20 cellular contexts compared by ENCODE assay signal in the genomic region with DNA sequence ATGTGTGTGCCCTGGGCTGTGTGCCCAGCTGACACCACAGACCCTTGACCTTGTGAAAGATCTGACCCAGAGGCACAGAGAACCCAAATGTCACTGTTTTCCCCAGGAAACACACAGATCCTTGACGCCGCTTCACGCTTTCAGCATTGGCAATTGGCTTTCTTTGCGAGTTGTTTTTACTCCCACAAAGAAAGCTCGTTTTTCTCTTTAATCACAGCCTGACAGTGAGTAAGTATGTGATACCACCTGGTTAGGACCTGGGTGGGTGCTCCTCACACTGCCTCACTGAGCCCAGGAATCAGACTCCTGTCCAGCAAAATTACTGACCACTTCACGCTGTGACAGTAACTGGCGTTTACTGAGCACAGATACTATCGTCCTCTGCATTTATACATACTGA. TPM values are rescaled to one million over a fixed set of nuclear protein-coding genes. Genes with fewer than 3 reads are reported as not detected.
"Had no signal": no experiment of that assay in that cellular context is flagged by ENCODE, and none has a peak within 500 bp of the region (broad histone marks: within the 10 kb centered on the region; RNA-seq: fewer than 3 reads in every experiment).

No MANE protein-coding gene starts in this region.

- H3K4me3 ChIP-seq: ovary, vagina had no signal

- H3K36me3 ChIP-seq: ovary had no signal

- H3K27me3 ChIP-seq: ovary, vagina had no signal

- ATAC-seq: activated CD8-positive, alpha-beta memory T cell treated with anti-CD3 and anti-CD28 coated beads, Interleukin-2, amount 10 ng/mL, durations not matched to agents 7 days and 5 days; activated T-cell treated with anti-CD3 and anti-CD28 coated beads, Interleukin-2, amount 50 U/mL, for 4 hours; esophagus mucosa; left cardiac atrium; natural killer cell; stimulated activated naive CD8-positive, alpha-beta T cell treated with anti-CD3 and anti-CD28 coated beads, Interleukin-15, amount 100 ng/mL, for 72 hours had no signal

- H3K9me3 ChIP-seq: ovary, vagina had no signal

- DNase-seq: activated CD4-positive, alpha-beta T cell treated with anti-CD3 and anti-CD28 coated beads for 1 hour; activated CD4-positive, alpha-beta T cell treated with anti-CD3 and anti-CD28 coated beads, Interleukin-2, amount 50 U/mL, for 48 hours; activated CD8-positive, alpha-beta memory T cell treated with anti-CD3 and anti-CD28 coated beads, Interleukin-2, amount 10 ng/mL, durations not matched to agents 7 days and 5 days; activated gamma-delta T cell treated with Interleukin-2 at 50 U/mL for 16 hours; activated naive CD8-positive, alpha-beta T cell treated with anti-CD3 and anti-CD28 coated beads for 36 hours; activated T-cell treated with anti-CD3 and anti-CD28 coated beads, Interleukin-2, amount 50 U/mL, for 4 hours; dermis blood vessel endothelial cell; foreskin fibroblast; head of caudate nucleus; left cardiac atrium; natural killer cell; ovary; stimulated activated CD4-positive, alpha-beta T cell treated with anti-CD3 and anti-CD28 coated beads, Interleukin-15, amount 100 ng/mL, for 24 hours; stimulated activated CD4-positive, alpha-beta T cell treated with anti-CD3 and anti-CD28 coated beads, Interleukin-4, amount 100 ng/mL, for 24 hours; stimulated activated naive CD8-positive, alpha-beta T cell treated with anti-CD3 and anti-CD28 coated beads, Interleukin-15, amount 100 ng/mL, for 72 hours; T-helper 9 cell had no signal

- H3K27ac ChIP-seq: ovary, vagina had no signal

RNA-seq across cellular contexts. Expression of a gene that starts 31.5 kb away (rescaled TPM):
- total RNA-seq: activated CD8-positive, alpha-beta memory T cell treated with anti-CD3 and anti-CD28 coated beads, Interleukin-2, amount 10 ng/mL, durations not matched to agents 7 days and 5 days; activated naive CD8-positive, alpha-beta T cell treated with anti-CD3 and anti-CD28 coated beads for 36 hours; activated T-cell treated with anti-CD3 and anti-CD28 coated beads, Interleukin-2, amount 50 U/mL, for 4 hours; dermis blood vessel endothelial cell; esophagus mucosa; mucosa of gallbladder; natural killer cell; renal cortical epithelial cell; vagina had no signal
